In genomic region chr1:237760981-237761380, GRCh38 we compare ENCODE assay signal across 25 cellular contexts.
"Had no signal": no experiment of that assay in that cellular context is flagged by ENCODE, and none has a peak within 500 bp of the region (broad histone marks: within the 10 kb centered on the region; RNA-seq: fewer than 3 reads in every experiment).

No MANE protein-coding gene starts in this region.

- H3K4me1 Mint-ChIP-seq: activated CD4-positive, alpha-beta T cell treated with anti-CD3 and anti-CD28 coated beads, Interleukin-2, amount 10 ng/mL, durations not matched to agents 7 days and 5 days; activated CD8-positive, alpha-beta memory T cell treated with anti-CD3 and anti-CD28 coated beads, Interleukin-2, amount 10 ng/mL, durations not matched to agents 7 days and 5 days; activated naive CD4-positive, alpha-beta T cell treated with anti-CD3 and anti-CD28 coated beads, Interleukin-2, amount 10 ng/mL, durations not matched to agents 7 days and 5 days; naive thymus-derived CD8-positive, alpha-beta T cell had no signal

- H3K4me2 ChIP-seq: neural progenitor cell, smooth muscle cell had no signal

- H3K36me3 Mint-ChIP-seq: activated CD8-positive, alpha-beta memory T cell treated with anti-CD3 and anti-CD28 coated beads, Interleukin-2, amount 10 ng/mL, durations not matched to agents 7 days and 5 days; activated naive CD4-positive, alpha-beta T cell treated with anti-CD3 and anti-CD28 coated beads, Interleukin-2, amount 10 ng/mL, durations not matched to agents 7 days and 5 days; mesothelial cell of epicardium; naive thymus-derived CD8-positive, alpha-beta T cell; neural progenitor cell had no signal

- H2AFZ ChIP-seq: neural progenitor cell had no signal

- ATAC-seq: activated CD8-positive, alpha-beta memory T cell treated with anti-CD3 and anti-CD28 coated beads, Interleukin-2, amount 10 ng/mL, durations not matched to agents 7 days and 5 days; activated CD8-positive, alpha-beta T cell treated with anti-CD3 and anti-CD28 coated beads for 36 hours; left lobe of liver; naive thymus-derived CD8-positive, alpha-beta T cell; sciatic nerve had no signal

- H3K27me3 ChIP-seq: esophagus muscularis mucosa, neural progenitor cell, ovary, testis had no signal

- H3K36me3 ChIP-seq: neural progenitor cell, ovary had no signal

- H3K27me3 Mint-ChIP-seq: activated CD4-positive, alpha-beta T cell treated with anti-CD3 and anti-CD28 coated beads, Interleukin-2, amount 10 ng/mL, durations not matched to agents 7 days and 5 days; activated CD8-positive, alpha-beta memory T cell treated with anti-CD3 and anti-CD28 coated beads, Interleukin-2, amount 10 ng/mL, durations not matched to agents 7 days and 5 days; activated CD8-positive, alpha-beta T cell treated with anti-CD3 and anti-CD28 coated beads for 36 hours; activated naive CD4-positive, alpha-beta T cell treated with anti-CD3 and anti-CD28 coated beads, Interleukin-2, amount 10 ng/mL, durations not matched to agents 7 days and 5 days; naive thymus-derived CD8-positive, alpha-beta T cell had no signal

- H3K4me1 ChIP-seq: esophagus muscularis mucosa, neural progenitor cell, testis had no signal

- DNase-seq: activated CD4-positive, alpha-beta T cell treated with anti-CD3 and anti-CD28 coated beads, Interleukin-2, amount 10 ng/mL, durations not matched to agents 7 days and 5 days; activated CD4-positive, CD25-positive, alpha-beta regulatory T cell treated with anti-CD3 and anti-CD28 coated beads, Interleukin-2, amount 50 U/mL, for 72 hours; activated CD8-positive, alpha-beta memory T cell treated with anti-CD3 and anti-CD28 coated beads, Interleukin-2, amount 10 ng/mL, durations not matched to agents 7 days and 5 days; activated CD8-positive, alpha-beta T cell treated with anti-CD3 and anti-CD28 coated beads for 36 hours; activated effector memory CD4-positive, alpha-beta T cell treated with anti-CD3 and anti-CD28 coated beads, Interleukin-2, amount 50 U/mL, for 16 hours; activated naive CD4-positive, alpha-beta T cell treated with anti-CD3 and anti-CD28 coated beads, Interleukin-2, amount 10 ng/mL, durations not matched to agents 7 days and 5 days; activated T-cell treated with anti-CD3 and anti-CD28 coated beads for 4 hours; caudate nucleus; dermis blood vessel endothelial cell; effector CD8-positive, alpha-beta T cell; kidney; naive thymus-derived CD8-positive, alpha-beta T cell; ovary; stimulated activated CD4-positive, alpha-beta T cell treated with anti-CD3 and anti-CD28 coated beads, Interleukin-2, amount 100 ng/mL, for 48 hours; stimulated activated naive CD4-positive, alpha-beta T cell; testis; trophoblast cell had no signal

- H3K9me3 Mint-ChIP-seq: activated CD4-positive, alpha-beta T cell treated with anti-CD3 and anti-CD28 coated beads, Interleukin-2, amount 10 ng/mL, durations not matched to agents 7 days and 5 days; activated CD8-positive, alpha-beta T cell treated with anti-CD3 and anti-CD28 coated beads for 36 hours; mesothelial cell of epicardium; neural progenitor cell had no signal

- H3K27ac Mint-ChIP-seq: activated CD4-positive, alpha-beta T cell treated with anti-CD3 and anti-CD28 coated beads, Interleukin-2, amount 10 ng/mL, durations not matched to agents 7 days and 5 days; activated CD8-positive, alpha-beta memory T cell treated with anti-CD3 and anti-CD28 coated beads, Interleukin-2, amount 10 ng/mL, durations not matched to agents 7 days and 5 days; activated CD8-positive, alpha-beta T cell treated with anti-CD3 and anti-CD28 coated beads for 36 hours; activated naive CD4-positive, alpha-beta T cell treated with anti-CD3 and anti-CD28 coated beads, Interleukin-2, amount 10 ng/mL, durations not matched to agents 7 days and 5 days; mesothelial cell of epicardium; naive thymus-derived CD8-positive, alpha-beta T cell; neural progenitor cell had no signal

- H3K4me3 ChIP-seq: esophagus muscularis mucosa, neural progenitor cell, ovary, SK-N-MC, smooth muscle cell, testis had no signal

- H3K4me3 Mint-ChIP-seq: activated CD4-positive, alpha-beta T cell treated with anti-CD3 and anti-CD28 coated beads, Interleukin-2, amount 10 ng/mL, durations not matched to agents 7 days and 5 days; activated CD8-positive, alpha-beta memory T cell treated with anti-CD3 and anti-CD28 coated beads, Interleukin-2, amount 10 ng/mL, durations not matched to agents 7 days and 5 days; activated CD8-positive, alpha-beta T cell treated with anti-CD3 and anti-CD28 coated beads for 36 hours; activated naive CD4-positive, alpha-beta T cell treated with anti-CD3 and anti-CD28 coated beads, Interleukin-2, amount 10 ng/mL, durations not matched to agents 7 days and 5 days; mesothelial cell of epicardium; naive thymus-derived CD8-positive, alpha-beta T cell; neural progenitor cell had no signal

- H3K27ac ChIP-seq: esophagus muscularis mucosa, neural progenitor cell, ovary, SK-N-MC, testis, VCaP had no signal

- H3K9me3 ChIP-seq: esophagus muscularis mucosa, ovary, testis had no signal
